ENCODE assay signal across 38 cellular contexts in genomic region chr1:36843027-36843426, GRCh38.
"Had no signal": no experiment of that assay in that cellular context is flagged by ENCODE, and none has a peak within 500 bp of the region (broad histone marks: within the 10 kb centered on the region; RNA-seq: fewer than 3 reads in every experiment).

No MANE protein-coding gene starts in this region.

- H3K36me3 Mint-ChIP-seq: activated CD8-positive, alpha-beta memory T cell treated with anti-CD3 and anti-CD28 coated beads, Interleukin-2, amount 10 ng/mL, durations not matched to agents 7 days and 5 days; activated naive CD4-positive, alpha-beta T cell treated with anti-CD3 and anti-CD28 coated beads, Interleukin-2, amount 50 U/mL, for 24 hours; activated naive CD8-positive, alpha-beta T cell; activated naive CD8-positive, alpha-beta T cell treated with anti-CD3 and anti-CD28 coated beads, Interleukin-2, amount 10 ng/mL, durations not matched to agents 7 days and 5 days; WTC11 had no signal

- H3K9me3 Mint-ChIP-seq: activated CD4-positive, alpha-beta memory T cell treated with anti-CD3 and anti-CD28 coated beads, Interleukin-2, amount 10 ng/mL, durations not matched to agents 7 days and 5 days; activated CD4-positive, alpha-beta T cell treated with anti-CD3 and anti-CD28 coated beads, Interleukin-2, amount 10 ng/mL, durations not matched to agents 7 days and 5 days; activated naive CD4-positive, alpha-beta T cell treated with anti-CD3 and anti-CD28 coated beads for 36 hours; activated naive CD4-positive, alpha-beta T cell treated with anti-CD3 and anti-CD28 coated beads, Interleukin-2, amount 50 U/mL, for 24 hours; activated naive CD8-positive, alpha-beta T cell treated with anti-CD3 and anti-CD28 coated beads, Interleukin-2, amount 10 ng/mL, durations not matched to agents 7 days and 5 days; activated T-cell treated with anti-CD3 and anti-CD28 coated beads, Interleukin-2, amount 50 U/mL, for 24 hours; activated T-helper 2 cell treated with anti-CD3 and anti-CD28 coated beads, Interferon-gamma antibody, Interleukin-2, Interleukin-4, amounts not matched to agents 10 μg/mL and 5 μg/mL and 100 μg/mL, durations not matched to agents 14 hours and 24 hours and 36 hours; T-helper 1 cell treated with Interleukin-12 subunit alpha and Interleukin-12 subunit beta and Interleukin-4 antibody, amounts not matched to agents 30 μg/mL and 1 μg/mL, for 36 hours; T-helper 2 cell treated with Interferon-gamma antibody and Interleukin-4, amounts not matched to agents 5 μg/mL and 100 μg/mL, for 36 hours; WTC11 had no signal

- DNase-seq: activated CD4-positive, alpha-beta memory T cell treated with anti-CD3 and anti-CD28 coated beads, Interleukin-2, amount 10 ng/mL, durations not matched to agents 7 days and 5 days; activated CD4-positive, alpha-beta T cell treated with anti-CD3 and anti-CD28 coated beads for 1 hour; activated CD4-positive, alpha-beta T cell treated with anti-CD3 and anti-CD28 coated beads for 36 hours; activated CD4-positive, alpha-beta T cell treated with anti-CD3 and anti-CD28 coated beads for 48 hours; activated CD4-positive, alpha-beta T cell treated with anti-CD3 and anti-CD28 coated beads, Interleukin-2, amount 10 ng/mL, durations not matched to agents 7 days and 5 days; activated CD4-positive, alpha-beta T cell treated with anti-CD3 and anti-CD28 coated beads, Interleukin-2, amount 50 U/mL, for 48 hours; activated CD4-positive, CD25-positive, alpha-beta regulatory T cell; activated CD8-positive, alpha-beta memory T cell treated with anti-CD3 and anti-CD28 coated beads for 24 hours; activated CD8-positive, alpha-beta memory T cell treated with anti-CD3 and anti-CD28 coated beads, Interleukin-2, amount 10 ng/mL, durations not matched to agents 7 days and 5 days; activated CD8-positive, alpha-beta memory T cell treated with anti-CD3 and anti-CD28 coated beads, Interleukin-2, amount 50 U/mL, for 48 hours; activated CD8-positive, alpha-beta T cell treated with anti-CD3 and anti-CD28 coated beads, Interleukin-2, amount 10 ng/mL, durations not matched to agents 7 days and 5 days; activated effector memory CD4-positive, alpha-beta T cell treated with Interleukin-2 at 50 U/mL for 16 hours; activated gamma-delta T cell treated with Interleukin-2 at 50 U/mL for 16 hours; activated naive CD4-positive, alpha-beta T cell; activated naive CD4-positive, alpha-beta T cell treated with anti-CD3 and anti-CD28 coated beads for 36 hours; activated naive CD8-positive, alpha-beta T cell treated with anti-CD3 and anti-CD28 coated beads, Interleukin-2, amount 10 ng/mL, durations not matched to agents 7 days and 5 days; activated T-cell treated with anti-CD3 and anti-CD28 coated beads, Interleukin-2, amount 50 U/mL, for 24 hours; activated T-cell treated with anti-CD3 and anti-CD28 coated beads, Interleukin-2, amount 50 U/mL, for 48 hours; adrenal gland; amniotic stem cell; body of pancreas; brain microvascular endothelial cell; central memory CD4-positive, alpha-beta T cell; SW 1271; T-helper 1 cell; T-helper 2 cell; T-helper 9 cell had no signal

- H3K27me3 Mint-ChIP-seq: activated CD4-positive, alpha-beta T cell treated with anti-CD3 and anti-CD28 coated beads for 36 hours; activated CD8-positive, alpha-beta memory T cell treated with anti-CD3 and anti-CD28 coated beads, Interleukin-2, amount 10 ng/mL, durations not matched to agents 7 days and 5 days had no signal

- ATAC-seq: activated CD4-positive, alpha-beta T cell treated with anti-CD3 and anti-CD28 coated beads for 36 hours; activated CD4-positive, CD25-positive, alpha-beta regulatory T cell treated with anti-CD3 and anti-CD28 coated beads, Interleukin-2, amount 50 U/mL, for 24 hours; activated CD8-positive, alpha-beta memory T cell treated with anti-CD3 and anti-CD28 coated beads, Interleukin-2, amount 10 ng/mL, durations not matched to agents 7 days and 5 days; activated CD8-positive, alpha-beta T cell treated with anti-CD3 and anti-CD28 coated beads, Interleukin-2, amount 10 ng/mL, durations not matched to agents 7 days and 5 days; body of pancreas; WTC11 had no signal

- H3K4me3 ChIP-seq: adrenal gland, body of pancreas, breast epithelium had no signal

- FAIRE-seq: astrocyte, TTC549 had no signal

- H3K4me1 Mint-ChIP-seq: activated CD4-positive, alpha-beta memory T cell treated with anti-CD3 and anti-CD28 coated beads, Interleukin-2, amount 10 ng/mL, durations not matched to agents 7 days and 5 days; activated CD4-positive, alpha-beta T cell treated with anti-CD3 and anti-CD28 coated beads for 36 hours; activated CD4-positive, alpha-beta T cell treated with anti-CD3 and anti-CD28 coated beads, Interleukin-2, amount 10 ng/mL, durations not matched to agents 7 days and 5 days; activated CD8-positive, alpha-beta memory T cell treated with anti-CD3 and anti-CD28 coated beads, Interleukin-2, amount 10 ng/mL, durations not matched to agents 7 days and 5 days; activated naive CD4-positive, alpha-beta T cell treated with anti-CD3 and anti-CD28 coated beads, Interleukin-2, amount 50 U/mL, for 24 hours; activated naive CD8-positive, alpha-beta T cell treated with anti-CD3 and anti-CD28 coated beads, Interleukin-2, amount 10 ng/mL, durations not matched to agents 7 days and 5 days had no signal

- H3K27ac Mint-ChIP-seq: activated CD4-positive, alpha-beta memory T cell treated with anti-CD3 and anti-CD28 coated beads, Interleukin-2, amount 10 ng/mL, durations not matched to agents 7 days and 5 days; activated CD4-positive, alpha-beta T cell treated with anti-CD3 and anti-CD28 coated beads for 36 hours; activated CD4-positive, alpha-beta T cell treated with anti-CD3 and anti-CD28 coated beads, Interleukin-2, amount 10 ng/mL, durations not matched to agents 7 days and 5 days; activated CD8-positive, alpha-beta memory T cell treated with anti-CD3 and anti-CD28 coated beads, Interleukin-2, amount 10 ng/mL, durations not matched to agents 7 days and 5 days; activated CD8-positive, alpha-beta T cell treated with anti-CD3 and anti-CD28 coated beads, Interleukin-2, amount 10 ng/mL, durations not matched to agents 7 days and 5 days; activated naive CD4-positive, alpha-beta T cell treated with anti-CD3 and anti-CD28 coated beads for 36 hours; activated naive CD4-positive, alpha-beta T cell treated with anti-CD3 and anti-CD28 coated beads, Interleukin-2, amount 50 U/mL, for 24 hours; activated naive CD8-positive, alpha-beta T cell; activated naive CD8-positive, alpha-beta T cell treated with anti-CD3 and anti-CD28 coated beads, Interleukin-2, amount 10 ng/mL, durations not matched to agents 7 days and 5 days; activated T-cell treated with anti-CD3 and anti-CD28 coated beads, Interleukin-2, amount 50 U/mL, for 24 hours; activated T-helper 2 cell treated with anti-CD3 and anti-CD28 coated beads, Interferon-gamma antibody, Interleukin-2, Interleukin-4, amounts not matched to agents 10 μg/mL and 5 μg/mL and 100 μg/mL, durations not matched to agents 14 hours and 24 hours and 36 hours; T-helper 1 cell treated with Interleukin-12 subunit alpha and Interleukin-12 subunit beta and Interleukin-4 antibody, amounts not matched to agents 30 μg/mL and 1 μg/mL, for 36 hours; T-helper 2 cell treated with Interferon-gamma antibody and Interleukin-4, amounts not matched to agents 5 μg/mL and 100 μg/mL, for 36 hours; WTC11 had no signal

- H3K36me3 ChIP-seq: adrenal gland, brain microvascular endothelial cell, breast epithelium had no signal

- H3K27me3 ChIP-seq: body of pancreas, brain microvascular endothelial cell had no signal

- H3K27ac ChIP-seq: adrenal gland, body of pancreas, brain microvascular endothelial cell, breast epithelium, VCaP had no signal

- H3K4me1 ChIP-seq: adrenal gland, body of pancreas, breast epithelium had no signal

- H3K9me3 ChIP-seq: adrenal gland, body of pancreas, breast epithelium had no signal

- H3K4me3 Mint-ChIP-seq: activated CD4-positive, alpha-beta memory T cell treated with anti-CD3 and anti-CD28 coated beads, Interleukin-2, amount 10 ng/mL, durations not matched to agents 7 days and 5 days; activated CD4-positive, alpha-beta T cell treated with anti-CD3 and anti-CD28 coated beads for 36 hours; activated CD4-positive, alpha-beta T cell treated with anti-CD3 and anti-CD28 coated beads, Interleukin-2, amount 10 ng/mL, durations not matched to agents 7 days and 5 days; activated CD8-positive, alpha-beta memory T cell treated with anti-CD3 and anti-CD28 coated beads, Interleukin-2, amount 10 ng/mL, durations not matched to agents 7 days and 5 days; activated CD8-positive, alpha-beta T cell treated with anti-CD3 and anti-CD28 coated beads, Interleukin-2, amount 10 ng/mL, durations not matched to agents 7 days and 5 days; activated naive CD4-positive, alpha-beta T cell treated with anti-CD3 and anti-CD28 coated beads for 36 hours; activated naive CD4-positive, alpha-beta T cell treated with anti-CD3 and anti-CD28 coated beads, Interleukin-2, amount 50 U/mL, for 24 hours; activated naive CD8-positive, alpha-beta T cell; activated naive CD8-positive, alpha-beta T cell treated with anti-CD3 and anti-CD28 coated beads, Interleukin-2, amount 10 ng/mL, durations not matched to agents 7 days and 5 days; activated T-cell treated with anti-CD3 and anti-CD28 coated beads, Interleukin-2, amount 50 U/mL, for 24 hours; T-helper 1 cell treated with Interleukin-12 subunit alpha and Interleukin-12 subunit beta and Interleukin-4 antibody, amounts not matched to agents 30 μg/mL and 1 μg/mL, for 36 hours; T-helper 2 cell treated with Interferon-gamma antibody and Interleukin-4, amounts not matched to agents 5 μg/mL and 100 μg/mL, for 36 hours; WTC11 had no signal
